Comparison of ENCODE assay signal across 8 cellular contexts in the genomic region with DNA sequence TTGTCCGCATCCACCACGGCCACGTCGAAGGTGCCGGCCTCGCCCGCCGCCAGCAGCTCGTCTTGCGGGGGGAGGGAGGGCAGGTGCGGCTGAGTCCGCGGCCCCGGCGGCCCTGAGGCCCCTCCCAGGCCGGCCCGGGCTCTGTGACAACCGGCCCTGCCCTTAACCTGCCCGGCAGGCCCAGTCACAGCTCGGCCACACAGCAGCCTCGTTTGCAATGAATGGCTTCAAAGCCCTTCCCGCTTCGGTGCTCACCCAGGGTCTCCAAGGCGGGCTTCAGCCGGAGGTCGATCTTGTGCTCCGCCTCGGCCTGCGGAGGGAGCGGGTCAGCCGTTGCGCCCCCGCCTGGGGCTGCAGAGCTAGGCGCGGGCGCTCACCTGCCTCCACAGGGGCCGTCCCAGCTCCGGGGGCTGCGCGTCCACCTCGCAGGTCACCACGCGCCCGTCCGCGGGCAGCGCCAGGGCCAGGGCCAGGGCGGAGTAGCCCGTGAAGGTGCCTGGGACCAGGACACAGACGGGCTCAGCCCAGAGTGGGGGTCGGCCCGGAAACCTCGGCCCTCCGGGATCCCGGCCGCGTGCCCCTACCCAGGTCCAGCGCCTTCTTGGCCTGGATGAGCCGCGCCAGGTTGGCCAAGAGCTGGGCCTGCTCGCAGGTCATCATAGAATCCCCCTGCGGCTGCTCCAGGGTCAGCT. TPM values are rescaled to one million over a fixed set of nuclear protein-coding genes. Genes with fewer than 3 reads are reported as not detected.
DNase-seq lines count a peak whose midpoint lies in the region; ATAC-seq, FAIRE-seq and TF ChIP-seq lines count a peak whose summit lies in the region.

No MANE protein-coding gene starts in this region.

- peak; percentile 17; the same call in 1 of the 2 replicates for TF ChIP-seq CTCF in LNCaP clone FGC (IDR thresholded peaks at IDR 0.05; ENCODE audit: control insufficient read depth, extremely low read depth, insufficient read depth)

- FAIRE-seq in small intestine (lab: Jason Lieb, UNC): no peak

- no peaks in the 10 kb centered on the region for H3K9me3 ChIP-seq in adipocyte (ENCODE audit: control insufficient read depth, low read length)
- H3K9me3 ChIP-seq in iPS DF 6.9 (ENCODE audit: control insufficient read depth, insufficient read depth, low read length): no peaks in the 10 kb centered on the region
- H3K9me3 ChIP-seq in small intestine (ENCODE audit: control insufficient read depth, low read depth): no peaks in the 10 kb centered on the region

- ATAC-seq in GM21528 (IDR thresholded peaks at IDR 0.05; ENCODE audit: low FRiP score, unreplicated experiment): peak; percentile 5

- H3K27ac ChIP-seq in iPS DF 6.9 (ENCODE audit: low read length) (no peak overlapping the region), small intestine (ENCODE audit: low read depth in 1 of 2, low read length in 1 of 2) (peak overlapping the region; percentile 94 to 100)

- H3K36me3 ChIP-seq in adipocyte (ENCODE audit: control insufficient read depth, insufficient read depth, low read length, severe bottlenecking) (peaks cover 34% of the 10 kb centered on the region), iPS DF 6.9 (ENCODE audit: control insufficient read depth, insufficient read depth, low read length) (peaks cover 10% of the 10 kb centered on the region; the same call in 1 of the 2 replicates), small intestine (ENCODE audit: control insufficient read depth in 2 of 2, insufficient read depth in 2 of 2, low read length in 2 of 2) (peaks cover 6 to 16% of the 10 kb centered on the region in 2 donors)

- H3K27me3 ChIP-seq in adipocyte (replicated peaks; ENCODE audit: control insufficient read depth, insufficient read depth, low read length): no peaks in the 10 kb centered on the region
- no peaks in the 10 kb centered on the region for H3K27me3 ChIP-seq in iPS DF 6.9 (ENCODE audit: control insufficient read depth, insufficient read depth, low read length)
- no peaks in the 10 kb centered on the region for H3K27me3 ChIP-seq in small intestine (ENCODE audit: control insufficient read depth in 2 of 2, insufficient read depth in 2 of 2, low read length in 2 of 2)

- peaks cover 23% of the 10 kb centered on the region for H3K4me1 ChIP-seq in adipocyte (ENCODE audit: control insufficient read depth, insufficient read depth, low read length)
- H3K4me1 ChIP-seq in iPS DF 6.9 (ENCODE audit: control insufficient read depth, insufficient read depth, low read length): peaks cover 3% of the 10 kb centered on the region
- H3K4me1 ChIP-seq in small intestine (ENCODE audit: control insufficient read depth in 2 of 2, insufficient read depth in 1 of 2, low read depth in 1 of 2, low read length in 1 of 2): peaks cover 0 to 3% of the 10 kb centered on the region in 2 donors

- WGBS in iPS DF 6.9 (ENCODE audit: insufficient coverage, insufficient read length): no CpG with 5 or more reads among the region's 62 CpGs
- 0 to 1% (median 1%) methylated on average over 44 to 62 of the region's 62 CpGs for WGBS in small intestine, 3 donors

- peak overlapping the region; percentile 84 for H3K9ac ChIP-seq in adipocyte (ENCODE audit: low read length)

- DNase-seq in Caki2 (ENCODE audit: low read depth) (peak; percentile 69), LNCaP clone FGC (ENCODE audit: low read depth) (no peak), adipocyte (ENCODE audit: low read depth) (no peak), iPS DF 6.9 (ENCODE audit: low read depth, low spot score) (no peak), small intestine (no peak), RKO (ENCODE audit: low spot score) (no peak), MV-4-11 (lab: John Stamatoyannopoulos, UW) (no peak)

- in situ Hi-C loops in Caki2 (cut with HindIII; ENCODE audit: low pct_unique_long_range_greater_than_20kb, low sequenced_read_pairs): no loop called here

- peak overlapping the region; percentile 79 for H3K4me3 ChIP-seq in LNCaP clone FGC (ENCODE audit: low read depth, low read length)
- H3K4me3 ChIP-seq in adipocyte (ENCODE audit: low read length): peak overlapping the region; percentile 83
- peak overlapping the region; percentile 63 for H3K4me3 ChIP-seq in iPS DF 6.9 (ENCODE audit: low read length)
- H3K4me3 ChIP-seq in small intestine (ENCODE audit: low read depth in 1 of 2, low read length in 2 of 2): peak overlapping the region; percentile 75 to 79

RNA-seq across cellular contexts. Expression of gene COMTD1, which starts 0.9 kb away (rescaled TPM):
- total RNA-seq in Caki2 (2014; rRNA removed; shearing (Covaris generic); ENCODE audit: low replicate concordance): 72.8 and 74.2 TPM in 2 replicates
- 100 to 1,000 TPM; 132 to 510 (median 325) TPM for polyA plus RNA-seq in small intestine

RNA-seq across cellular contexts. Expression of gene VDAC2, which starts 24.2 kb away (rescaled TPM):
- 221 and 252 TPM in 2 replicates for total RNA-seq in Caki2 (2014; rRNA removed; shearing (Covaris generic); ENCODE audit: low replicate concordance)
- polyA plus RNA-seq in small intestine: 100 to 1,000 TPM; 181 to 313 (median 290) TPM
